In the genomic region with DNA sequence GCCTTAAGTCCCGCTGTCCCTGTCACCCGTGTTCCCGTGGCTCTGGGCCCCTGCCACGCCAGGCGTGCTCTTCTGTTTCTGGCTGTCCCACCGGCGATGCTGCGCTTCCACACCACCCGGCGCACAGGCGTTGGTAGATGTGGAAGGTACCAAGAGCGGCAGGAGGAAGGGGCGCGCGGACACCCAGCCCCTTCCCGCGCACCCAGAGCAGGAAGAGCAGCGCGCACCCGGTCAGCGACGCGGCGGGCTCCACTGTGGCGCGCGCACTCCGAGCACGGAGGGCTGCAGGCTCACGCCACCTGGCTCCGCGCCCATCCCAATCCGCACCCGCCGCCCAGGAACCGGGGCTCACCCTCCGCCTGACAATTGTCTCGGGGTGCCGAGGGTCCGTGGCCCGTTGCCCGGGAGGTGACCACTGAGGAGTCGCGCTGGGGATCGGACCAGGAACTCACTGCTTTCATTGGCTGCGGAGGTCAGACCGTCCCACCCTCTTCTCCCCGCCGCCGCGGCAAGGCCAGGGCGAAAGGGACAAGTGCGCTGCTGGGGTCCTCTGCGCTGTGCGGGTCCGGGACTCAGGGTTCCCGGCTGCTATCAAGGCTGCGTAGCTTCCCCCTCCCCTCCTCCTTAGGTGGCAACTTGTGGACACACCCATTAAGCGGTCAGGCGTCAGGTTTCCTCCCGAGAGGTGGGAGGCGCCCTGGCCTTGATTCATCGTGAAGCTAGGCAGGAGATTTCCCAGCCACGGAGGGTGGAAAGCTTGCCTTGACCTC, we compare ENCODE assay signal across 9 cellular contexts.
DNase-seq lines count a peak whose midpoint lies in the region; ATAC-seq and TF ChIP-seq lines count a peak whose summit lies in the region.
"Had no signal": no experiment of that assay in that cellular context is flagged by ENCODE, and none has a peak within 500 bp of the region (broad histone marks: within the 10 kb centered on the region; RNA-seq: fewer than 3 reads in every experiment).

No MANE protein-coding gene starts in this region.

- H3K36me3 Mint-ChIP-seq in MCF 10A (ENCODE audit: insufficient read depth, unreplicated experiment) = no peaks in the 10 kb centered on the region

- peak; percentile 84 for ATAC-seq in GM21360 (IDR thresholded peaks at IDR 0.05; ENCODE audit: unreplicated experiment)
- no peak for ATAC-seq in HG03045 (IDR thresholded peaks at IDR 0.05; ENCODE audit: unreplicated experiment)

- intact Hi-C loops in MCF 10A (cut with micrococcal nuclease) = no loop called here

- H3K4me3 Mint-ChIP-seq in MCF 10A (ENCODE audit: unreplicated experiment) = peak overlapping the region; percentile 81

- POLR2A ChIA-PET in MCF 10A (lab: Yijun Ruan, JAX) = interaction anchor here (0.6 to 1.0 kb wide), 2 partner anchors 43 to 122 kb away, joined by 3 read pairs; partner anchors contain the start of gene ZNF92

- H3K9me3 Mint-ChIP-seq in MCF 10A (ENCODE audit: unreplicated experiment) = no peaks in the 10 kb centered on the region

- CTCF ChIA-PET in MCF 10A (lab: Yijun Ruan, JAX) = interaction anchor here (1.2 to 1.3 kb wide), 2 partner anchors 33 to 56 kb away, joined by 3 to 7 read pairs; no protein-coding TSS in a partner anchor

- H3K27me3 Mint-ChIP-seq in MCF 10A (ENCODE audit: insufficient read depth, unreplicated experiment) = no peaks in the 10 kb centered on the region

- no TSS peak for BruUV-seq in MCF 10A (replicated peaks; lab: Mats Ljungman, UMichigan)

- H3K4me1 Mint-ChIP-seq in MCF 10A (ENCODE audit: insufficient read depth, unreplicated experiment) = peaks cover 9% of the 10 kb centered on the region

- H3K27ac Mint-ChIP-seq in MCF 10A (ENCODE audit: low read depth, unreplicated experiment) = no peak overlapping the region

- TF ChIP-seq CTCF in MCF 10A (IDR thresholded peaks at IDR 0.05; ENCODE audit: unreplicated experiment) = no peak

- peak; percentile 81 for DNase-seq in COR-L47 (lab: John Stamatoyannopoulos, UW)
- peak; percentile 83 for DNase-seq in M059J (ENCODE audit: low read depth)
- peak; percentile 48 for DNase-seq in SKM-1 (lab: John Stamatoyannopoulos, UW; ENCODE audit: unreplicated experiment)
- peak; percentile 80 for DNase-seq in MCF 10A (ENCODE audit: unreplicated experiment)
- DNase-seq in iPS-NIHi7 (ENCODE audit: extremely low spot score) = peak; percentile 82
- DNase-seq in skeletal muscle cell (ENCODE audit: low read depth) = no peak

- H3K4me3 ChIP-seq in skeletal muscle cell (ENCODE audit: low read depth, low read length) = peak overlapping the region; percentile 72
- H3K4me3 ChIP-seq: PC-9 had no signal
